ENCODE assay signal across 13 cellular contexts in genomic region chr20:41152108-41152757, GRCh38. TPM values are rescaled to one million over a fixed set of nuclear protein-coding genes. Genes with fewer than 3 reads are reported as not detected.
DNase-seq lines count a peak whose midpoint lies in the region; ATAC-seq and TF ChIP-seq lines count a peak whose summit lies in the region.
"Had no signal": no experiment of that assay in that cellular context is flagged by ENCODE, and none has a peak within 500 bp of the region (broad histone marks: within the 10 kb centered on the region; RNA-seq: fewer than 3 reads in every experiment).

No MANE protein-coding gene starts in this region.

- H3K4me1 Mint-ChIP-seq in brain (peaks cover 78% of the 10 kb centered on the region), naive B cell (peaks cover 52 to 84% (median 66%) of the 10 kb centered on the region in 3 donors)

- in situ Hi-C loops in GM13976 (cut with MboI; ENCODE audit: low sequenced_read_pairs, unreplicated experiment) = no loop called here

- no peaks in the 10 kb centered on the region for H3K9me3 Mint-ChIP-seq in brain
- no peaks in the 10 kb centered on the region for H3K9me3 Mint-ChIP-seq in naive B cell

- H3K36me3 Mint-ChIP-seq in brain (peaks cover 37% of the 10 kb centered on the region), naive B cell (peaks cover 0 to 7% of the 10 kb centered on the region in 2 donors)

- ATAC-seq in Right ventricle myocardium superior (ENCODE audit: poor library complexity) (no peak), naive B cell (ENCODE audit: low read depth in 2 of 2) (no peak), GM18858 (IDR thresholded peaks at IDR 0.05; ENCODE audit: unreplicated experiment) (no peak), SK-N-SH treated with all-trans-retinoic acid at 6 μM for 48 hours (no peak)

- no peak for DNase-seq in left ventricle myocardium inferior
- DNase-seq in Right ventricle myocardium superior = no peak
- DNase-seq in naive B cell = no peak
- DNase-seq in GM13976 (ENCODE audit: low spot score) = no peak
- no peak for DNase-seq in DMS114 treated with DMSO at 0.1 percent for 48 hours (lab: John Stamatoyannopoulos, UW; ENCODE audit: unreplicated experiment)
- DNase-seq: nucleus accumbens; stimulated activated CD4-positive, alpha-beta T cell treated with anti-CD3 and anti-CD28 coated beads, Interleukin-4, amount 100 ng/mL, for 1 hour had no signal

- no peaks in the 10 kb centered on the region for H3K27me3 ChIP-seq in left ventricle myocardium inferior (ENCODE audit: low read depth)
- H3K27me3 ChIP-seq: SJSA1, suprapubic skin had no signal

- H3K27me3 Mint-ChIP-seq in brain (peaks cover 3% of the 10 kb centered on the region), naive B cell (peaks cover 0 to 6% (median 0%) of the 10 kb centered on the region in 3 donors)

- no peaks in the 10 kb centered on the region for H3K9me3 ChIP-seq in left ventricle myocardium inferior (replicated peaks)
- H3K9me3 ChIP-seq: SJSA1, suprapubic skin had no signal

- H3K36me3 ChIP-seq in left ventricle myocardium inferior = no peaks in the 10 kb centered on the region
- H3K36me3 ChIP-seq: suprapubic skin had no signal

- intact Hi-C loops in left ventricle myocardium inferior (cut with micrococcal nuclease) (no loop called here), Right ventricle myocardium superior (cut with DNase I) (no loop called here)

- H3K27ac Mint-ChIP-seq in brain = peak overlapping the region in 4 of 5 experiments; percentile 22 to 80 (median 66)
- peak overlapping the region; percentile 46 to 95 (median 84) for H3K27ac Mint-ChIP-seq in naive B cell

- H3K27ac ChIP-seq in left ventricle myocardium inferior (replicated peaks) = peak overlapping the region; percentile 99
- H3K27ac ChIP-seq: HL-60, SJSA1, suprapubic skin had no signal

- no peak for TF ChIP-seq CTCF in left ventricle myocardium inferior (IDR thresholded peaks at IDR 0.05; ENCODE audit: borderline replicate concordance)
- TF ChIP-seq CTCF in brain (conservative IDR thresholded peaks at IDR 0.05) = no peak
- no peak for TF ChIP-seq CTCF in GM13976 (IDR thresholded peaks at IDR 0.05; ENCODE audit: borderline replicate concordance, control extremely low read depth, extremely low read depth, insufficient read depth, missing control alignments)

- H3K4me3 Mint-ChIP-seq in brain = peak overlapping the region in 1 of 5 experiments; percentile 30
- peak overlapping the region in 1 of 8 donors; percentile 26 for H3K4me3 Mint-ChIP-seq in naive B cell

- peaks cover 100% of the 10 kb centered on the region for H3K4me1 ChIP-seq in left ventricle myocardium inferior

- H3K4me3 ChIP-seq in left ventricle myocardium inferior = no peak overlapping the region
- H3K4me3 ChIP-seq: SJSA1, suprapubic skin had no signal

TF ChIP-seq in SK-N-SH treated with all-trans-retinoic acid at 6 μM for 48 hours, 23 proteins besides CTCF, POLR2A, EP300 and RAD21:
- no peak for TF ChIP-seq ISL1 (CRISPR knock-in tag; IDR thresholded peaks at IDR 0.05)
- no peak for TF ChIP-seq ARNTL (CRISPR knock-in tag; IDR thresholded peaks at IDR 0.05; ENCODE audit: borderline replicate concordance, low read depth)
- no peak for TF ChIP-seq POU6F1 (CRISPR knock-in tag; IDR thresholded peaks at IDR 0.05; ENCODE audit: borderline replicate concordance, low read depth)
- no peak for TF ChIP-seq SNAI2 (CRISPR knock-in tag; IDR thresholded peaks at IDR 0.05)
- no peak for TF ChIP-seq PPARA (CRISPR knock-in tag; IDR thresholded peaks at IDR 0.05; ENCODE audit: borderline replicate concordance)
- TF ChIP-seq, protein P1, sequence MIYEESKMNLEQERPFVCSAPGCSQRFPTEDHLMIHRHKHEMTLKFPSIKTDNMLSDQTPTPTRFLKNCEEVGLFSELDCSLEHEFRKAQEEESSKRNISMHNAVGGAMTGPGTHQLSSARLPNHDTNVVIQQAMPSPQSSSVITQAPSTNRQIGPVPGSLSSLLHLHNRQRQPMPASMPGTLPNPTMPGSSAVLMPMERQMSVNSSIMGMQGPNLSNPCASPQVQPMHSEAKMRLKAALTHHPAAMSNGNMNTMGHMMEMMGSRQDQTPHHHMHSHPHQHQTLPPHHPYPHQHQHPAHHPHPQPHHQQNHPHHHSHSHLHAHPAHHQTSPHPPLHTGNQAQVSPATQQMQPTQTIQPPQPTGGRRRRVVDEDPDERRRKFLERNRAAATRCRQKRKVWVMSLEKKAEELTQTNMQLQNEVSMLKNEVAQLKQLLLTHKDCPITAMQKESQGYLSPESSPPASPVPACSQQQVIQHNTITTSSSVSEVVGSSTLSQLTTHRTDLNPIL (CRISPR knock-in tag; IDR thresholded peaks at IDR 0.05; ENCODE audit: low read depth) = no peak
- no peak for TF ChIP-seq ESRRG (CRISPR knock-in tag; IDR thresholded peaks at IDR 0.05)
- no peak for TF ChIP-seq ZNF70 (CRISPR knock-in tag; IDR thresholded peaks at IDR 0.05)
- no peak for TF ChIP-seq ZC3H10 (CRISPR knock-in tag; IDR thresholded peaks at IDR 0.05)
- no peak for TF ChIP-seq BACH2 (CRISPR knock-in tag; IDR thresholded peaks at IDR 0.05; ENCODE audit: borderline replicate concordance)
- TF ChIP-seq GLIS3 (CRISPR knock-in tag; IDR thresholded peaks at IDR 0.05) = no peak
- TF ChIP-seq, protein P2, sequence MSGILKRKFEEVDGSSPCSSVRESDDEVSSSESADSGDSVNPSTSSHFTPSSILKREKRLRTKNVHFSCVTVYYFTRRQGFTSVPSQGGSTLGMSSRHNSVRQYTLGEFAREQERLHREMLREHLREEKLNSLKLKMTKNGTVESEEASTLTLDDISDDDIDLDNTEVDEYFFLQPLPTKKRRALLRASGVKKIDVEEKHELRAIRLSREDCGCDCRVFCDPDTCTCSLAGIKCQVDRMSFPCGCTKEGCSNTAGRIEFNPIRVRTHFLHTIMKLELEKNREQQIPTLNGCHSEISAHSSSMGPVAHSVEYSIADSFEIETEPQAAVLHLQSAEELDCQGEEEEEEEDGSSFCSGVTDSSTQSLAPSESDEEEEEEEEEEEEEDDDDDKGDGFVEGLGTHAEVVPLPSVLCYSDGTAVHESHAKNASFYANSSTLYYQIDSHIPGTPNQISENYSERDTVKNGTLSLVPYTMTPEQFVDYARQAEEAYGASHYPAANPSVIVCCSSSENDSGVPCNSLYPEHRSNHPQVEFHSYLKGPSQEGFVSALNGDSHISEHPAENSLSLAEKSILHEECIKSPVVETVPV (CRISPR knock-in tag; IDR thresholded peaks at IDR 0.05) = no peak
- TF ChIP-seq OSR1 (CRISPR knock-in tag; IDR thresholded peaks at IDR 0.05) = no peak
- TF ChIP-seq TOX (CRISPR knock-in tag; IDR thresholded peaks at IDR 0.05; ENCODE audit: borderline replicate concordance) = no peak
- no peak for TF ChIP-seq ZNF8 (CRISPR knock-in tag; IDR thresholded peaks at IDR 0.05)
- TF ChIP-seq CSDC2 (CRISPR knock-in tag; IDR thresholded peaks at IDR 0.05) = no peak
- no peak for TF ChIP-seq ZFP3 (CRISPR knock-in tag; IDR thresholded peaks at IDR 0.05)

RNA-seq across cellular contexts. Expression of gene PLCG1, which starts 14.9 kb away (rescaled TPM):
- total RNA-seq in left ventricle myocardium inferior = 46.1 TPM
- 45.0 TPM for total RNA-seq in Right ventricle myocardium superior
- polyA plus RNA-seq in brain (ENCODE audit: insufficient read depth, low read depth, low replicate concordance) = 75.9 TPM
- polyA plus RNA-seq in naive B cell (ENCODE audit: low read depth in 6 of 6) = 10 to 100 TPM in 2 of 6 donors, 1 to 10 TPM in 4; 1.6 to 18.1 (median 8.0) TPM
